ENCODE assay signal across 7 cellular contexts in the genomic region with DNA sequence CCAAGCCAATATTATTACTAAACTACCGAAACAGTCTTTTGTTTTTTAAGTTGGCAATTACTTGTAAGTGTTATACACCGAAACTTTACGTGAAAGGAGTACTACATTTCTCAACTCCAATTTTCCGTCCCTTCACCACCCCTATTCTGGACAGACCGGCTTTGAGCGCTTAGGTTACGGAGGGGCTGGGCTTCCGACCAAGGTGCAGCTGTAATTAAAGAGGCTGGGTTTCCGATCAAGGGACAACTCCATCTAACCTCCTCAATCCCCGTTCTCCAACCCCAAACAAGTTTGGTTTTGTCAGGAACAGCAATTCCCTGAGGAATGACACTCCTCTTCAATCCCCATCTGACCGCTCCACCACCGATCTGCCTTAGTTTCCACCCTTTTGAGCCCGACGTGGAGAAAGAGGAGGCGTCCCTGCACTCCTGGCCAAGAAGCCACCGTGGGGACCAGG. TPM values are rescaled to one million over a fixed set of nuclear protein-coding genes. Genes with fewer than 3 reads are reported as not detected.
DNase-seq lines count a peak whose midpoint lies in the region; ATAC-seq and TF ChIP-seq lines count a peak whose summit lies in the region.

No MANE protein-coding gene starts in this region.

- peak overlapping the region; percentile 97 for H3K4me3 Mint-ChIP-seq in activated naive CD4-positive, alpha-beta T cell treated with anti-CD3 and anti-CD28 coated beads, Interleukin-2, amount 50 U/mL, for 24 hours

- H4K20me1 ChIP-seq in hepatocyte (ENCODE audit: insufficient read depth, poor library complexity, severe bottlenecking): peaks cover 13% of the 10 kb centered on the region

- H3K4me3 ChIP-seq in hepatocyte (peak overlapping the region; percentile 91), gastrocnemius medialis (peak overlapping the region; percentile 84 to 99 (median 92))

- no peak for TF ChIP-seq POLR2A in gastrocnemius medialis (IDR thresholded peaks at IDR 0.05)

- DNase-seq in NCI-H1105 (lab: John Stamatoyannopoulos, UW) (peak; percentile 26), hepatocyte (ENCODE audit: low spot score) (peak; percentile 58), gastrocnemius medialis (peak in 1 of 2 donors; percentile 21)

- H3K27ac ChIP-seq in hepatocyte (peak overlapping the region; percentile 97), gastrocnemius medialis (peak overlapping the region; percentile 94 to 99 (median 96))

- peak; percentile 9 for ATAC-seq in GM18873 (IDR thresholded peaks at IDR 0.05; ENCODE audit: low FRiP score, unreplicated experiment)
- ATAC-seq in gastrocnemius medialis: peak; percentile 51 to 66
- no peak for ATAC-seq in GM19023 (IDR thresholded peaks at IDR 0.05; ENCODE audit: unreplicated experiment)
- ATAC-seq in GM19452 (IDR thresholded peaks at IDR 0.05; ENCODE audit: unreplicated experiment): no peak

- H3K27ac Mint-ChIP-seq in activated naive CD4-positive, alpha-beta T cell treated with anti-CD3 and anti-CD28 coated beads, Interleukin-2, amount 50 U/mL, for 24 hours: peak overlapping the region; percentile 96

- peaks cover 51% of the 10 kb centered on the region for H3K4me1 Mint-ChIP-seq in activated naive CD4-positive, alpha-beta T cell treated with anti-CD3 and anti-CD28 coated beads, Interleukin-2, amount 50 U/mL, for 24 hours

- H2AFZ ChIP-seq in hepatocyte: peak overlapping the region; percentile 84

- H3K36me3 ChIP-seq in hepatocyte (replicated peaks; ENCODE audit: insufficient read depth, low read depth) (no peaks in the 10 kb centered on the region), gastrocnemius medialis (no peaks in the 10 kb centered on the region)

- peaks cover 51% of the 10 kb centered on the region for H3K79me2 ChIP-seq in hepatocyte

- no peaks in the 10 kb centered on the region for H3K9me2 ChIP-seq in hepatocyte (replicated peaks; ENCODE audit: insufficient read depth)

- H3K9me3 Mint-ChIP-seq in activated naive CD4-positive, alpha-beta T cell treated with anti-CD3 and anti-CD28 coated beads, Interleukin-2, amount 50 U/mL, for 24 hours: no peaks in the 10 kb centered on the region

- H3K36me3 Mint-ChIP-seq in activated naive CD4-positive, alpha-beta T cell treated with anti-CD3 and anti-CD28 coated beads, Interleukin-2, amount 50 U/mL, for 24 hours: peaks cover 12% of the 10 kb centered on the region

- H3K4me2 ChIP-seq in hepatocyte: peak overlapping the region; percentile 86

- no peaks in the 10 kb centered on the region for H3K27me3 Mint-ChIP-seq in activated naive CD4-positive, alpha-beta T cell treated with anti-CD3 and anti-CD28 coated beads, Interleukin-2, amount 50 U/mL, for 24 hours

- intact Hi-C loops in gastrocnemius medialis (cut with DNase I; ENCODE audit: low total_unique reads): loop anchor here (1.0 to 10.0 kb wide), 3 partner anchors 45 to 409 kb away; partner anchors contain the start of genes ISCA1 and NAA35

- peaks cover 20% of the 10 kb centered on the region for H3K4me1 ChIP-seq in hepatocyte (ENCODE audit: insufficient read depth)
- H3K4me1 ChIP-seq in gastrocnemius medialis: peaks cover 43% of the 10 kb centered on the region in 2 donors

- no peaks in the 10 kb centered on the region for H3K9me3 ChIP-seq in hepatocyte (ENCODE audit: low read depth)
- no peaks in the 10 kb centered on the region for H3K9me3 ChIP-seq in gastrocnemius medialis

- TF ChIP-seq CTCF in hepatocyte (IDR thresholded peaks at IDR 0.05; ENCODE audit: poor library complexity) (no peak), gastrocnemius medialis (IDR thresholded peaks at IDR 0.05 in 4 of 5, conservative IDR thresholded peaks at IDR 0.05 in 1 of 5) (no peak)

- in situ Hi-C loops in gastrocnemius medialis (cut with MboI; ENCODE audit: low sequenced_read_pairs in 4 of 4): no loop called here

- H3K27me3 ChIP-seq in hepatocyte: no peaks in the 10 kb centered on the region
- no peaks in the 10 kb centered on the region for H3K27me3 ChIP-seq in gastrocnemius medialis

- 2% methylated on average over 16 of the region's 16 CpGs for WGBS in hepatocyte (ENCODE audit: low lambda C conversion rate, missing lambda C conversion rate)

RNA-seq across cellular contexts. Expression of gene TUT7, which starts 0.6 kb away (rescaled TPM):
- total RNA-seq in hepatocyte (32.1 and 33.1 TPM in 2 replicates), gastrocnemius medialis (10 to 100 TPM; 15.4 to 89.1 (median 38.6) TPM)
- polyA plus RNA-seq in hepatocyte: 21.5 and 25.1 TPM in 2 replicates

Comparison
In these comparisons a context has a peak if more than half of its experiments do, and no peak if none do; other contexts are left out.
1. ATAC-seq: peak in GM18873 (single experiment) and gastrocnemius medialis (2 of 2); none in GM19023 (single experiment) and GM19452 (single experiment).